Comparison of ENCODE assay signal across 1 cellular context in genomic region chr1:47934243-47934805, GRCh38.
TF ChIP-seq lines count a peak whose summit lies in the region.

No MANE protein-coding gene starts in this region.

TF ChIP-seq in GM23338, 12 proteins besides CTCF, POLR2A, EP300 and RAD21 (continued from another document):
- TF ChIP-seq, protein P1, sequence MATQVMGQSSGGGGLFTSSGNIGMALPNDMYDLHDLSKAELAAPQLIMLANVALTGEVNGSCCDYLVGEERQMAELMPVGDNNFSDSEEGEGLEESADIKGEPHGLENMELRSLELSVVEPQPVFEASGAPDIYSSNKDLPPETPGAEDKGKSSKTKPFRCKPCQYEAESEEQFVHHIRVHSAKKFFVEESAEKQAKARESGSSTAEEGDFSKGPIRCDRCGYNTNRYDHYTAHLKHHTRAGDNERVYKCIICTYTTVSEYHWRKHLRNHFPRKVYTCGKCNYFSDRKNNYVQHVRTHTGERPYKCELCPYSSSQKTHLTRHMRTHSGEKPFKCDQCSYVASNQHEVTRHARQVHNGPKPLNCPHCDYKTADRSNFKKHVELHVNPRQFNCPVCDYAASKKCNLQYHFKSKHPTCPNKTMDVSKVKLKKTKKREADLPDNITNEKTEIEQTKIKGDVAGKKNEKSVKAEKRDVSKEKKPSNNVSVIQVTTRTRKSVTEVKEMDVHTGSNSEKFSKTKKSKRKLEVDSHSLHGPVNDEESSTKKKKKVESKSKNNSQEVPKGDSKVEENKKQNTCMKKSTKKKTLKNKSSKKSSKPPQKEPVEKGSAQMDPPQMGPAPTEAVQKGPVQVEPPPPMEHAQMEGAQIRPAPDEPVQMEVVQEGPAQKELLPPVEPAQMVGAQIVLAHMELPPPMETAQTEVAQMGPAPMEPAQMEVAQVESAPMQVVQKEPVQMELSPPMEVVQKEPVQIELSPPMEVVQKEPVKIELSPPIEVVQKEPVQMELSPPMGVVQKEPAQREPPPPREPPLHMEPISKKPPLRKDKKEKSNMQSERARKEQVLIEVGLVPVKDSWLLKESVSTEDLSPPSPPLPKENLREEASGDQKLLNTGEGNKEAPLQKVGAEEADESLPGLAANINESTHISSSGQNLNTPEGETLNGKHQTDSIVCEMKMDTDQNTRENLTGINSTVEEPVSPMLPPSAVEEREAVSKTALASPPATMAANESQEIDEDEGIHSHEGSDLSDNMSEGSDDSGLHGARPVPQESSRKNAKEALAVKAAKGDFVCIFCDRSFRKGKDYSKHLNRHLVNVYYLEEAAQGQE (IDR thresholded peaks at IDR 0.05; ENCODE audit: unreplicated experiment), result no peak
- TF ChIP-seq EZH2phosphoT487 (IDR thresholded peaks at IDR 0.05; ENCODE audit: unreplicated experiment), result no peak
- TF ChIP-seq, protein P2, sequence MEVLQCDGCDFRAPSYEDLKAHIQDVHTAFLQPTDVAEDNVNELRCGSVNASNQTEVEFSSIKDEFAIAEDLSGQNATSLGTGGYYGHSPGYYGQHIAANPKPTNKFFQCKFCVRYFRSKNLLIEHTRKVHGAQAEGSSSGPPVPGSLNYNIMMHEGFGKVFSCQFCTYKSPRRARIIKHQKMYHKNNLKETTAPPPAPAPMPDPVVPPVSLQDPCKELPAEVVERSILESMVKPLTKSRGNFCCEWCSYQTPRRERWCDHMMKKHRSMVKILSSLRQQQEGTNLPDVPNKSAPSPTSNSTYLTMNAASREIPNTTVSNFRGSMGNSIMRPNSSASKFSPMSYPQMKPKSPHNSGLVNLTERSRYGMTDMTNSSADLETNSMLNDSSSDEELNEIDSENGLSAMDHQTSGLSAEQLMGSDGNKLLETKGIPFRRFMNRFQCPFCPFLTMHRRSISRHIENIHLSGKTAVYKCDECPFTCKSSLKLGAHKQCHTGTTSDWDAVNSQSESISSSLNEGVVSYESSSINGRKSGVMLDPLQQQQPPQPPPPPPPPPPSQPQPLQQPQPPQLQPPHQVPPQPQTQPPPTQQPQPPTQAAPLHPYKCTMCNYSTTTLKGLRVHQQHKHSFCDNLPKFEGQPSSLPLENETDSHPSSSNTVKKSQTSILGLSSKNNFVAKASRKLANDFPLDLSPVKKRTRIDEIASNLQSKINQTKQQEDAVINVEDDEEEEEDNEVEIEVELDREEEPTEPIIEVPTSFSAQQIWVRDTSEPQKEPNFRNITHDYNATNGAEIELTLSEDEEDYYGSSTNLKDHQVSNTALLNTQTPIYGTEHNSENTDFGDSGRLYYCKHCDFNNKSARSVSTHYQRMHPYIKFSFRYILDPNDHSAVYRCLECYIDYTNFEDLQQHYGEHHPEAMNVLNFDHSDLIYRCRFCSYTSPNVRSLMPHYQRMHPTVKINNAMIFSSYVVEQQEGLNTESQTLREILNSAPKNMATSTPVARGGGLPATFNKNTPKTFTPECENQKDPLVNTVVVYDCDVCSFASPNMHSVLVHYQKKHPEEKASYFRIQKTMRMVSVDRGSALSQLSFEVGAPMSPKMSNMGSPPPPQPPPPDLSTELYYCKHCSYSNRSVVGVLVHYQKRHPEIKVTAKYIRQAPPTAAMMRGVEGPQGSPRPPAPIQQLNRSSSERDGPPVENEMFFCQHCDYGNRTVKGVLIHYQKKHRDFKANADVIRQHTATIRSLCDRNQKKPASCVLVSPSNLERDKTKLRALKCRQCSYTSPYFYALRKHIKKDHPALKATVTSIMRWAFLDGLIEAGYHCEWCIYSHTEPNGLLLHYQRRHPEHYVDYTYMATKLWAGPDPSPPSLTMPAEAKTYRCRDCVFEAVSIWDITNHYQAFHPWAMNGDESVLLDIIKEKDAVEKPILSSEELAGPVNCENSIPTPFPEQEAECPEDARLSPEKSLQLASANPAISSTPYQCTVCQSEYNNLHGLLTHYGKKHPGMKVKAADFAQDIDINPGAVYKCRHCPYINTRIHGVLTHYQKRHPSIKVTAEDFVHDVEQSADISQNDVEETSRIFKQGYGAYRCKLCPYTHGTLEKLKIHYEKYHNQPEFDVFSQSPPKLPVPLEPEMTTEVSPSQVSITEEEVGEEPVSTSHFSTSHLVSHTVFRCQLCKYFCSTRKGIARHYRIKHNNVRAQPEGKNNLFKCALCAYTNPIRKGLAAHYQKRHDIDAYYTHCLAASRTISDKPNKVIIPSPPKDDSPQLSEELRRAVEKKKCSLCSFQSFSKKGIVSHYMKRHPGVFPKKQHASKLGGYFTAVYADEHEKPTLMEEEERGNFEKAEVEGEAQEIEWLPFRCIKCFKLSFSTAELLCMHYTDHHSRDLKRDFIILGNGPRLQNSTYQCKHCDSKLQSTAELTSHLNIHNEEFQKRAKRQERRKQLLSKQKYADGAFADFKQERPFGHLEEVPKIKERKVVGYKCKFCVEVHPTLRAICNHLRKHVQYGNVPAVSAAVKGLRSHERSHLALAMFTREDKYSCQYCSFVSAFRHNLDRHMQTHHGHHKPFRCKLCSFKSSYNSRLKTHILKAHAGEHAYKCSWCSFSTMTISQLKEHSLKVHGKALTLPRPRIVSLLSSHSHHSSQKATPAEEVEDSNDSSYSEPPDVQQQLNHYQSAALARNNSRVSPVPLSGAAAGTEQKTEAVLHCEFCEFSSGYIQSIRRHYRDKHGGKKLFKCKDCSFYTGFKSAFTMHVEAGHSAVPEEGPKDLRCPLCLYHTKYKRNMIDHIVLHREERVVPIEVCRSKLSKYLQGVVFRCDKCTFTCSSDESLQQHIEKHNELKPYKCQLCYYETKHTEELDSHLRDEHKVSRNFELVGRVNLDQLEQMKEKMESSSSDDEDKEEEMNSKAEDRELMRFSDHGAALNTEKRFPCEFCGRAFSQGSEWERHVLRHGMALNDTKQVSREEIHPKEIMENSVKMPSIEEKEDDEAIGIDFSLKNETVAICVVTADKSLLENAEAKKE (CRISPR knock-in tag; IDR thresholded peaks at IDR 0.05), result no peak
